8 cellular contexts compared by ENCODE assay signal in the genomic region with DNA sequence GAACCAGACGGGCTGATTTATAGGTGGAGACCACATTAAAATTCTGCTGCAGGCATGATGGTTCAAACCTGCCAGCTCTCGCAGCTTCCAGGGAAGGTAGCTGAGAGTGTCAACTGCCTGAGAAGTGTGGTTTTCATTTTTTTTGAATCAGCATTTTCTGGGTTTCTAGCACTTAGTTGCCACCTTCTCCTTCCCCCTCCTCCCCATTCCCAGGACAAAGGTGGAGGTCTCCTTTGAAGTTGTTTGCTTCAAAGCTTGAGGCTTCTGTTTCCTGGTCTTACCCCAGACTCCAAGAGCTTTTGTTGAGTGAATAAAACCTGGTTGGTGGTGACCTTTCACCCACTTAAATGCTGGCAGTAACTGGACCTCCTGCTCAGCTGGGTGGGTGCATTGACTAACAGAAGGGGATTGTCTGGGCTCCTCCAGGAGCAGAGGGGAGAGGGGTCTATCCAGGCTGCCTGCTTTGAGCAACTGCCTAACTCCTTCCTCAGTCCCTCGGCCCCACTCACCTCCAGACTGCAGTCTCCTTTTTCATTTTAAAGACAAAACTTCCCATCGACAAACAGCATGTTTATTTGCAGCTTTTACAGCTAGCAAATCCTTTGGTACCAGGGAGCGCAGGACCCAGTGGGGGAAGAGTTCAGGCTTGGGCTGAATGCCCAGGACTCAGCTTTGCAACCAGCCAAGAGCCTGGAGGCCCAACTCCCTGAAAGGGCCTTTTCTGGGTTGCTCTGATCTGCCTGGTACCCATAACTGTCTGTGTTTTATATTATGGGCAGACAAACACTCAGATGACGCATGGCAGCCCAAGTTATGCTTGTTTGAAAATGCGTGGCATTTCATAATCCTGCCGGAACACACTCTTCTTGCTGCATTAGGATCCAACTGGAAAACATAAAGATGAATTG. TPM values are rescaled to one million over a fixed set of nuclear protein-coding genes. Genes with fewer than 3 reads are reported as not detected.
A peak's percentile ranks its signal among the peaks of the same experiment; 100 is the strongest.
DNase-seq lines count a peak whose midpoint lies in the region; ATAC-seq and TF ChIP-seq lines count a peak whose summit lies in the region.

No MANE protein-coding gene starts in this region.

- TF ChIP-seq POLR2A in gastrocnemius medialis (IDR thresholded peaks at IDR 0.05), result peak; percentile 11 to 52

- H3K9ac ChIP-seq in iPS-15b (ENCODE audit: low read depth, low read length), result no peak overlapping the region

- H3K36me3 ChIP-seq in H7 (replicated peaks; ENCODE audit: control insufficient read depth, insufficient read depth, low read length) (no peaks in the 10 kb centered on the region), iPS-15b (ENCODE audit: control insufficient read depth, insufficient read depth, low read length) (no peaks in the 10 kb centered on the region), gastrocnemius medialis (peaks cover 0 to 20% of the 10 kb centered on the region in 2 donors)

- H3K4me3 ChIP-seq in H7 (ENCODE audit: insufficient read depth, low read depth, low read length) (no peak overlapping the region), astrocyte of the spinal cord (ENCODE audit: low read depth, low read length) (peak overlapping the region; percentile 64), iPS-15b (ENCODE audit: low read depth, low read length) (peak overlapping the region; percentile 10), gastrocnemius medialis (peak overlapping the region; percentile 86 to 99 (median 94))

- in situ Hi-C loops in astrocyte of the spinal cord (cut with HindIII; ENCODE audit: low sequenced_read_pairs), result no loop called here
- in situ Hi-C loops in gastrocnemius medialis (cut with MboI; ENCODE audit: low sequenced_read_pairs in 4 of 4), result loop anchor here in 2 of 4 donors (10.0 kb wide), 1 partner anchor 74 kb away; no protein-coding TSS in a partner anchor

- ATAC-seq in gastrocnemius medialis, result peak; percentile 22 to 23
- ATAC-seq in GM21360 (IDR thresholded peaks at IDR 0.05; ENCODE audit: unreplicated experiment), result no peak

- intact Hi-C loops in gastrocnemius medialis (cut with DNase I; ENCODE audit: low total_unique reads), result loop anchor here (5.0 kb wide), 1 partner anchor 42 kb away; no protein-coding TSS in a partner anchor

- no peaks in the 10 kb centered on the region for H3K9me3 ChIP-seq in iPS-15b (ENCODE audit: control insufficient read depth, insufficient read depth, low read length)
- H3K9me3 ChIP-seq in gastrocnemius medialis, result no peaks in the 10 kb centered on the region

- peak overlapping the region; percentile 87 to 96 (median 91) for H3K27ac ChIP-seq in gastrocnemius medialis

- H3K27me3 ChIP-seq in H7 (ENCODE audit: control insufficient read depth, insufficient read depth, low read length), result peaks cover 22% of the 10 kb centered on the region; the same call in 1 of the 2 replicates
- peaks cover 75% of the 10 kb centered on the region for H3K27me3 ChIP-seq in iPS-15b (ENCODE audit: control insufficient read depth, insufficient read depth, low read length)
- no peaks in the 10 kb centered on the region for H3K27me3 ChIP-seq in gastrocnemius medialis

- H3K4me1 ChIP-seq in iPS-15b (ENCODE audit: control insufficient read depth, insufficient read depth, low read length), result peaks cover 23% of the 10 kb centered on the region
- H3K4me1 ChIP-seq in gastrocnemius medialis, result peaks cover 12 to 15% of the 10 kb centered on the region in 2 donors

- peak; percentile 64 for DNase-seq in H7
- DNase-seq in astrocyte of the spinal cord (ENCODE audit: low read depth, low spot score), result peak; percentile 84
- peak; percentile 69 to 75 for DNase-seq in gastrocnemius medialis
- DNase-seq in NCI-H526 treated with DMSO at 0.1 percent for 48 hours (lab: John Stamatoyannopoulos, UW), result no peak
- DNase-seq in activated CD4-positive, alpha-beta T cell treated with anti-CD3 and anti-CD28 coated beads for 4 hours, result no peak
- no peak for DNase-seq in activated T-cell treated with anti-CD3 and anti-CD28 coated beads, Interleukin-2, amount 50 U/mL, for 48 hours

- TF ChIP-seq CTCF in astrocyte of the spinal cord (IDR thresholded peaks at IDR 0.05; ENCODE audit: low read depth, low read length), result no peak
- TF ChIP-seq CTCF in gastrocnemius medialis (IDR thresholded peaks at IDR 0.05 in 4 of 5, conservative IDR thresholded peaks at IDR 0.05 in 1 of 5), result no peak

RNA-seq across cellular contexts. Expression of a gene that starts 3.6 kb away (rescaled TPM):
- 97.0 and 123 TPM in 2 replicates for total RNA-seq in H7 (2014; rRNA removed; shearing (Covaris generic))
- 1,000 to 10,000 TPM in 2 of 4 donors, 100 to 1,000 TPM in 2; 696 to 1,267 (median 1,094) TPM for total RNA-seq in gastrocnemius medialis

Comparison
In these comparisons a context has a peak if more than half of its experiments do, and no peak if none do; other contexts are left out.
1. DNase-seq: peak in H7 (single experiment), astrocyte of the spinal cord (single experiment) and gastrocnemius medialis (2 of 2); none in NCI-H526 treated with DMSO at 0.1 percent for 48 hours (single experiment), activated CD4-positive, alpha-beta T cell treated with anti-CD3 and anti-CD28 coated beads for 4 hours (0 of 2) and activated T-cell treated with anti-CD3 and anti-CD28 coated beads, Interleukin-2, amount 50 U/mL, for 48 hours (0 of 2).